8 cellular contexts compared by ENCODE assay signal in the genomic region with DNA sequence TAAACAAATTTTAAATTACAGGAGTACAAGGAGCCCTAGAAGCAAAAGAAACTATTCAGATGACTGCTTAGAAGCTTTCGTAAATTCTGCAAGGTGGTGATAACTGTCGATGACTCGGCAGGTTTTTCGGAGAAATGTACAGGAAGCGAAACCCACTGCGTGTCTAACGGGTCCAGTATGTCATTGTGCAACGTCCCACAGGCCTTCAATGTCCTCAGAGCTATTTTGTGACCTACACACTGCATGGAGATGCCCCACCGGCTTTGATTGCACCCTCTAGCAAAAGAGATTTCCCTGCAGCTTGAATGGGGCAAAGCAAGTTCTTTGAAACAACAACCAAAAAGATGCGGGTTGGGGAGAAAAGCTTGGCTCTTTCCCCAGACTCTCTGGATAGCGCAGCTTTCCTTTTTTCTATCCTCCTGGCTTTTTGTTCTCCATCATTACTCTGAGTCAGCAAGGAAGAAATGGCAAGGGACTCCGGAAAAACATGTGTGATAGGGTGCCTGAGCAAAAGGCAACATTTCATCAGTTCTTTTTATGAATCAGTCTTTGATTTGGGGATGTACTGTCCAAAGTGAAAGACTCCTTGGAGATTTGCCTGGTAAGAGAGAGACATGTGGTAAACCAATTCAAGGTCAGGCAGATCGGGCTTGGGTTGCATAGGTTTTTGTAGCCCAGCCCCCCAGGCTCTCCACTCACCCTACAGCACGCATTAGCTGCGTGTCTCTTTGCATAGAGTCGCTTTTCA.
DNase-seq lines count a peak whose midpoint lies in the region; ATAC-seq and TF ChIP-seq lines count a peak whose summit lies in the region.

No MANE protein-coding gene starts in this region.

- POLR2A ChIA-PET in RWPE1 (lab: Yijun Ruan, JAX; ENCODE audit: low non-redundant PET) = no interaction called here

- peak overlapping the region; percentile 61 for H3K27ac ChIP-seq in RWPE1

- DNase-seq in AML-193 (lab: John Stamatoyannopoulos, UW) = peak; percentile 79 to 86
- no peak for DNase-seq in RWPE1 (ENCODE audit: low spot score)
- DNase-seq in central memory CD4-positive, alpha-beta T cell = peak; percentile 20
- peak; percentile 77 for DNase-seq in skeletal muscle cell (ENCODE audit: low read depth)
- no peak for DNase-seq in OCI-M2 (lab: John Stamatoyannopoulos, UW; ENCODE audit: unreplicated experiment)
- DNase-seq in T-helper 9 cell = no peak

- H3K4me3 ChIP-seq in skeletal muscle cell (ENCODE audit: low read depth, low read length) = no peak overlapping the region

- no peak for TF ChIP-seq CTCF in RWPE1 (conservative IDR thresholded peaks at IDR 0.05; ENCODE audit: low read depth)

- CTCF ChIA-PET in RWPE1 (lab: Yijun Ruan, JAX) = interaction anchor here (0.7 kb wide), 1 partner anchor 258 kb away, joined by 3 read pairs; no protein-coding TSS in a partner anchor

- ATAC-seq in GM18873 (IDR thresholded peaks at IDR 0.05; ENCODE audit: low FRiP score, unreplicated experiment) (peak; percentile 73), HG03039 (IDR thresholded peaks at IDR 0.05; ENCODE audit: unreplicated experiment) (peak; percentile 74)

Comparison
In these comparisons a context has a peak if more than half of its experiments do, and no peak if none do; other contexts are left out.
1. DNase-seq: peak in AML-193 (2 of 2), central memory CD4-positive, alpha-beta T cell (single experiment) and skeletal muscle cell (single experiment); none in RWPE1 (single experiment), OCI-M2 (single experiment) and T-helper 9 cell (single experiment).